9 cellular contexts compared by ENCODE assay signal in the genomic region with DNA sequence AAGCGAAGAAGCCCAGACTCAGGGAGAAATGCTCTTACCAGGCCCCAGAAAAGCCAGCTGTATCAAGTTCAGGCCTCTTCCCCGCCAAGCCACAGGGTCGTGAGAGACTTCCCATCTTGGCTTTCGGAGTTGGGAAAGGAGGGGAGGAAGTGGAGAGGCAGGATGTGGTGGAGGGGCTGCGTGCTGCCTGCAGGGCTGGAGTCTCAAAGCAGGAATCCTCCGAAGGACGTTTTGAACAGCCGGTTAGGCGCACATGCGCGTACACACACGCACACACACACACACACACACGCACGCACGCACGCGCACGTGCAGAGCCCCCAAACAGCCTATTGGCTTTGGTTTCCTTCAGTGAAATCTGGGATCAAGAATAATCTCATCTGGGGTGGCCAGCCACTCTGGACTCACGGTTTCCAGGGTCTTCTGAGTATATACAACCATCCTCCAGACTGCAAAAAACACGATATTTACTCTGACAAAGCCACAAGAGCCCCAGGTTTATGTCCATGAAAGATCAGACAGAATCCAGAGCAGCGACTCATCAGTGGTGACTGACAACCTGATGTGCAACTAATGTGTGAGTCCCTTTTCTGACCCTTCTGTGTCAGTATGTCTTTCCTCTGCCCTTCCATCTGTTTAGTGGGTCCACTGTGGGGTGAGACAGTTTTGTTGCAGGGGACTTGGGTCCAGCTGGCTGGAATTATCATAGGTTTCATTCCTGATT.
A peak's percentile ranks its signal among the peaks of the same experiment; 100 is the strongest.
DNase-seq lines count a peak whose midpoint lies in the region; TF ChIP-seq lines count a peak whose summit lies in the region.
"Had no signal": no experiment of that assay in that cellular context is flagged by ENCODE, and none has a peak within 500 bp of the region (broad histone marks: within the 10 kb centered on the region; RNA-seq: fewer than 3 reads in every experiment).

No MANE protein-coding gene starts in this region.

- H3K36me3 ChIP-seq in fibroblast of lung (ENCODE audit: control insufficient read depth, insufficient read depth, low read length) (no peaks in the 10 kb centered on the region), osteoblast (ENCODE audit: insufficient read depth, low read length) (no peaks in the 10 kb centered on the region)

- peak; percentile 72 for DNase-seq in Daoy (ENCODE audit: low read depth)
- peak; percentile 42 for DNase-seq in RWPE1 (ENCODE audit: low spot score)
- DNase-seq in fibroblast of lung (ENCODE audit: low read depth in 2 of 2) = peak; percentile 77 to 88
- peak; percentile 60 for DNase-seq in osteoblast (ENCODE audit: insufficient read length, low spot score, missing footprints)
- DNase-seq in NCI-H1105 treated with DMSO at 0.1 percent for 48 hours (lab: John Stamatoyannopoulos, UW) = no peak
- DNase-seq in DMS153 (lab: John Stamatoyannopoulos, UW) = no peak
- DNase-seq in NCI-H1092 treated with DMSO at 0.1 percent for 48 hours (lab: John Stamatoyannopoulos, UW) = no peak
- no peak for DNase-seq in SK-N-DZ (ENCODE audit: low spot score)
- DNase-seq: NCI-H2081 had no signal

- TF ChIP-seq CTCF in RWPE1 (conservative IDR thresholded peaks at IDR 0.05; ENCODE audit: low read depth) (no peak), fibroblast of lung (conservative IDR thresholded peaks at IDR 0.05 in 1 of 2, IDR thresholded peaks at IDR 0.05 in 1 of 2; ENCODE audit: low read depth in 1 of 2, low read length in 2 of 2) (no peak), osteoblast (IDR thresholded peaks at IDR 0.05; ENCODE audit: extremely low read depth, low read depth, low read length) (no peak)

- CTCF ChIA-PET in RWPE1 (lab: Yijun Ruan, JAX) = no interaction called here

- H3K9me3 ChIP-seq in fibroblast of lung (ENCODE audit: control insufficient read depth, insufficient read depth, low read depth, low read length) (no peaks in the 10 kb centered on the region), osteoblast (ENCODE audit: low read depth, low read length) (no peaks in the 10 kb centered on the region)

- no peak overlapping the region for H3K9ac ChIP-seq in fibroblast of lung (ENCODE audit: insufficient read depth, low read length)

- H3K4me2 ChIP-seq in fibroblast of lung (ENCODE audit: extremely low read depth, insufficient read depth, low read length) (peak overlapping the region; percentile 36), osteoblast (ENCODE audit: insufficient read depth, low read length) (peak overlapping the region; percentile 70)

- H3K79me2 ChIP-seq in fibroblast of lung (ENCODE audit: control insufficient read depth, insufficient read depth, low read length) (no peaks in the 10 kb centered on the region), osteoblast (ENCODE audit: insufficient read depth, low read length) (no peaks in the 10 kb centered on the region)

- H3K4me3 ChIP-seq in fibroblast of lung (replicated peaks in 1 of 4; ENCODE audit: control extremely low read depth in 1 of 4, insufficient read depth in 1 of 4, low read depth in 3 of 4, low read length in 4 of 4) (no peak overlapping the region), osteoblast (ENCODE audit: insufficient read depth, low read length) (peak overlapping the region; percentile 29)

- H3K27me3 ChIP-seq in fibroblast of lung (ENCODE audit: control insufficient read depth, insufficient read depth, low read length) = no peaks in the 10 kb centered on the region
- H3K27me3 ChIP-seq in osteoblast (ENCODE audit: insufficient read depth, low read length) = no peaks in the 10 kb centered on the region

- H2AFZ ChIP-seq in fibroblast of lung (ENCODE audit: low read length) (peak overlapping the region; percentile 27), osteoblast (ENCODE audit: low read length) (peak overlapping the region; percentile 75)

- H3K4me1 ChIP-seq in fibroblast of lung (ENCODE audit: control insufficient read depth, extremely low read depth, insufficient read depth, low read length) (peaks cover 14% of the 10 kb centered on the region), osteoblast (ENCODE audit: insufficient read depth, low read length) (peaks cover 24% of the 10 kb centered on the region)

- no peaks in the 10 kb centered on the region for H4K20me1 ChIP-seq in fibroblast of lung (ENCODE audit: control insufficient read depth, extremely low read depth, insufficient read depth, low read length)
- no peaks in the 10 kb centered on the region for H4K20me1 ChIP-seq in osteoblast (ENCODE audit: insufficient read depth, low read length)

- POLR2A ChIA-PET in RWPE1 (lab: Yijun Ruan, JAX; ENCODE audit: low non-redundant PET) = no interaction called here

- no peak overlapping the region for H3K27ac ChIP-seq in RWPE1
- peak overlapping the region; percentile 68 for H3K27ac ChIP-seq in fibroblast of lung (ENCODE audit: insufficient read depth, low read length)
- peak overlapping the region; percentile 68 for H3K27ac ChIP-seq in osteoblast (ENCODE audit: low read depth, low read length)

Comparison
In these comparisons a context has a peak if more than half of its experiments do, and no peak if none do; other contexts are left out.
1. DNase-seq: peak in Daoy (single experiment), RWPE1 (single experiment), fibroblast of lung (2 of 2) and osteoblast (single experiment); none in NCI-H1105 treated with DMSO at 0.1 percent for 48 hours (single experiment), DMS153 (single experiment), NCI-H1092 treated with DMSO at 0.1 percent for 48 hours (single experiment) and SK-N-DZ (single experiment).